20 cellular contexts compared by ENCODE assay signal in the genomic region with DNA sequence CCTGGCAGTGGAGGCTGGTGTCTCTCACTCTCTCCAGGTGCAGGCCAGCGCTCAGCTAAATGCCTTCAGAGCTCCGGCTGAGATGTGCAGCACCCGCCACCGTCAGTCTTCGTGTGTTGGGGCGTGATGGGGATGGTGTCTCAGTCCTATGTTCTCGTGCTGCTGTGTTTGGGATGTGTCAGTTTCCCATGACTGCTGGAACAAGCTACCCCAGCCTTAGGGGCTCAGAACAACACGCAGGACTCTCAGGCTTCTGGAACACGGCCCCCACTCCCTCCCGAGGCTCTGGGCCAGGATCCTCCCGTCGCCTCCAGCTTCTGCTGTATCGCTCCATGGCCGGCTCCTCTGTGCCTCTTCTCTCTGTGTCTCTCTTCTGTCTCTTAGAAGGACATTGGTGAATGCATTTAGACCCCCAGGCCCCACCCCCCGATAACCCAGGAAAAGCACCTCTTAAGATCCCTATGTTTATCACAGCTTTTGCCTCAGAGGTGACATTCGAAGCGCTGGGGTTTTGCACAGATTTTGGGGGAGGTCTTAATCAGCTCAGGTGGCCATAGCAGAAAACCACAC. TPM values are rescaled to one million over a fixed set of nuclear protein-coding genes. Genes with fewer than 3 reads are reported as not detected.
A peak's percentile ranks its signal among the peaks of the same experiment; 100 is the strongest.
DNase-seq lines count a peak whose midpoint lies in the region; ATAC-seq and TF ChIP-seq lines count a peak whose summit lies in the region.
"Had no signal": no experiment of that assay in that cellular context is flagged by ENCODE, and none has a peak within 500 bp of the region (broad histone marks: within the 10 kb centered on the region; RNA-seq: fewer than 3 reads in every experiment).

No MANE protein-coding gene starts in this region.

- H3K36me3 Mint-ChIP-seq in activated T-cell treated with anti-CD3 and anti-CD28 coated beads, Interleukin-2, amount 50 U/mL, for 24 hours (ENCODE audit: low read depth), result no peaks in the 10 kb centered on the region
- H3K36me3 Mint-ChIP-seq in activated T-cell treated with anti-CD3 and anti-CD28 coated beads, Interleukin-2, amount 50 U/mL, for 4 hours (ENCODE audit: insufficient read depth), result no peaks in the 10 kb centered on the region
- no peaks in the 10 kb centered on the region for H3K36me3 Mint-ChIP-seq in Calu3 (ENCODE audit: insufficient read depth, unreplicated experiment)
- H3K36me3 Mint-ChIP-seq in endodermal cell (ENCODE audit: low read depth), result no peaks in the 10 kb centered on the region
- H3K36me3 Mint-ChIP-seq in activated CD4-positive, alpha-beta T cell treated with anti-CD3 and anti-CD28 coated beads, Interleukin-2, amount 10 ng/mL, durations not matched to agents 24 days and 14 days (ENCODE audit: low read depth), result no peaks in the 10 kb centered on the region
- H3K36me3 Mint-ChIP-seq: CD4-positive, alpha-beta memory T cell had no signal

- DNase-seq in activated T-cell treated with anti-CD3 and anti-CD28 coated beads, Interleukin-2, amount 50 U/mL, for 24 hours, result peak; percentile 5
- DNase-seq in activated T-cell treated with anti-CD3 and anti-CD28 coated beads, Interleukin-2, amount 50 U/mL, for 4 hours, result no peak
- DNase-seq in Calu3, result no peak
- peak; percentile 35 for DNase-seq in endodermal cell
- peak; percentile 5 for DNase-seq in stimulated activated CD8-positive, alpha-beta memory T cell treated with anti-CD3 and anti-CD28 coated beads, Interleukin-4, amount 100 ng/mL, for 48 hours
- DNase-seq in activated CD4-positive, alpha-beta T cell treated with anti-CD3 and anti-CD28 coated beads, Interleukin-2, amount 10 ng/mL, durations not matched to agents 24 days and 14 days, result no peak
- DNase-seq: 8988T; CD4-positive, alpha-beta memory T cell; DMS153; GM23248; NCI-H1417 treated with DMSO at 0.1 percent for 48 hours; NCI-H187; NCI-H2107; NCI-H446 treated with DMSO at 0.1 percent for 48 hours; NCI-H526 treated with DMSO at 0.1 percent for 48 hours; OCI-M1 had no signal

- no peak overlapping the region for H3K27ac ChIP-seq in endodermal cell (ENCODE audit: low read depth, low read length)
- H3K27ac ChIP-seq: BLaER1 treated with 17β-estradiol and CSF1 and Interleukin-3, amounts not matched to agents 10 nM and 100 nM; GM23248 had no signal

- no peaks in the 10 kb centered on the region for H3K9me3 ChIP-seq in endodermal cell (ENCODE audit: control insufficient read depth, low read length)
- H3K9me3 ChIP-seq: BLaER1 treated with 17β-estradiol and CSF1 and Interleukin-3, amounts not matched to agents 10 nM and 100 nM; HAP-1 had no signal

- no peaks in the 10 kb centered on the region for H3K36me3 ChIP-seq in endodermal cell (ENCODE audit: control insufficient read depth, insufficient read depth, low read length)
- H3K36me3 ChIP-seq: BLaER1 treated with 17β-estradiol and CSF1 and Interleukin-3, amounts not matched to agents 10 nM and 100 nM; HAP-1 had no signal

- CTCF ChIA-PET in Calu3 (lab: Charles Lee), result no interaction called here

- no TSS peak for BruUV-seq in Calu3 (replicated peaks; lab: Mats Ljungman, UMichigan)

- H3K27ac Mint-ChIP-seq in activated T-cell treated with anti-CD3 and anti-CD28 coated beads, Interleukin-2, amount 50 U/mL, for 24 hours, result no peak overlapping the region
- H3K27ac Mint-ChIP-seq in Calu3 (ENCODE audit: unreplicated experiment) (peak overlapping the region; percentile 54), endodermal cell (no peak overlapping the region)
- no peak overlapping the region for H3K27ac Mint-ChIP-seq in activated CD4-positive, alpha-beta T cell treated with anti-CD3 and anti-CD28 coated beads, Interleukin-2, amount 10 ng/mL, durations not matched to agents 24 days and 14 days
- H3K27ac Mint-ChIP-seq: CD4-positive, alpha-beta memory T cell had no signal

- H3K4me1 Mint-ChIP-seq in activated T-cell treated with anti-CD3 and anti-CD28 coated beads, Interleukin-2, amount 50 U/mL, for 24 hours (ENCODE audit: low read depth), result peaks cover 6% of the 10 kb centered on the region
- peaks cover 11% of the 10 kb centered on the region for H3K4me1 Mint-ChIP-seq in activated T-cell treated with anti-CD3 and anti-CD28 coated beads, Interleukin-2, amount 50 U/mL, for 4 hours (ENCODE audit: low read depth)
- H3K4me1 Mint-ChIP-seq in Calu3 (ENCODE audit: low read depth, unreplicated experiment), result peaks cover 9% of the 10 kb centered on the region
- no peaks in the 10 kb centered on the region for H3K4me1 Mint-ChIP-seq in endodermal cell
- peaks cover 9% of the 10 kb centered on the region for H3K4me1 Mint-ChIP-seq in activated CD4-positive, alpha-beta T cell treated with anti-CD3 and anti-CD28 coated beads, Interleukin-2, amount 10 ng/mL, durations not matched to agents 24 days and 14 days

- peaks cover 19% of the 10 kb centered on the region for H3K27me3 ChIP-seq in endodermal cell (ENCODE audit: control insufficient read depth, insufficient read depth, low read length, poor library complexity, severe bottlenecking)

- 93% methylated on average over 16 to 17 of the region's 17 CpGs for WGBS in endodermal cell (ENCODE audit: insufficient coverage in 1 of 2, insufficient read length in 1 of 2), 2 experiments

- H3K9me3 Mint-ChIP-seq in activated T-cell treated with anti-CD3 and anti-CD28 coated beads, Interleukin-2, amount 50 U/mL, for 24 hours, result no peaks in the 10 kb centered on the region
- H3K9me3 Mint-ChIP-seq in activated T-cell treated with anti-CD3 and anti-CD28 coated beads, Interleukin-2, amount 50 U/mL, for 4 hours, result no peaks in the 10 kb centered on the region
- H3K9me3 Mint-ChIP-seq in Calu3 (ENCODE audit: low read depth, unreplicated experiment), result peaks cover 3% of the 10 kb centered on the region
- H3K9me3 Mint-ChIP-seq in endodermal cell, result no peaks in the 10 kb centered on the region
- H3K9me3 Mint-ChIP-seq in activated CD4-positive, alpha-beta T cell treated with anti-CD3 and anti-CD28 coated beads, Interleukin-2, amount 10 ng/mL, durations not matched to agents 24 days and 14 days, result no peaks in the 10 kb centered on the region
- H3K9me3 Mint-ChIP-seq: CD4-positive, alpha-beta memory T cell had no signal

- no peak for ATAC-seq in activated T-cell treated with anti-CD3 and anti-CD28 coated beads, Interleukin-2, amount 50 U/mL, for 4 hours
- ATAC-seq in HG03565 (IDR thresholded peaks at IDR 0.05; ENCODE audit: unreplicated experiment), result no peak

- intact Hi-C loops in Calu3 (cut with micrococcal nuclease; ENCODE audit: unreplicated experiment), result no loop called here
- intact Hi-C loops in activated CD4-positive, alpha-beta T cell treated with anti-CD3 and anti-CD28 coated beads, Interleukin-2, amount 10 ng/mL, durations not matched to agents 24 days and 14 days (cut with micrococcal nuclease), result no loop called here

- peaks cover 46% of the 10 kb centered on the region for H3K27me3 Mint-ChIP-seq in activated T-cell treated with anti-CD3 and anti-CD28 coated beads, Interleukin-2, amount 50 U/mL, for 24 hours
- H3K27me3 Mint-ChIP-seq in activated T-cell treated with anti-CD3 and anti-CD28 coated beads, Interleukin-2, amount 50 U/mL, for 4 hours (ENCODE audit: low read depth), result peaks cover 28% of the 10 kb centered on the region
- H3K27me3 Mint-ChIP-seq in Calu3 (ENCODE audit: unreplicated experiment) (peaks cover 70% of the 10 kb centered on the region), endodermal cell (ENCODE audit: insufficient read depth) (peaks cover 19% of the 10 kb centered on the region)
- peaks cover 26% of the 10 kb centered on the region for H3K27me3 Mint-ChIP-seq in activated CD4-positive, alpha-beta T cell treated with anti-CD3 and anti-CD28 coated beads, Interleukin-2, amount 10 ng/mL, durations not matched to agents 24 days and 14 days

- TF ChIP-seq CTCF in Calu3 (IDR thresholded peaks at IDR 0.05; ENCODE audit: unreplicated experiment), result no peak
- TF ChIP-seq CTCF in endodermal cell (conservative IDR thresholded peaks at IDR 0.05), result no peak

- H3K4me3 Mint-ChIP-seq in activated T-cell treated with anti-CD3 and anti-CD28 coated beads, Interleukin-2, amount 50 U/mL, for 24 hours, result no peak overlapping the region
- no peak overlapping the region for H3K4me3 Mint-ChIP-seq in activated T-cell treated with anti-CD3 and anti-CD28 coated beads, Interleukin-2, amount 50 U/mL, for 4 hours
- H3K4me3 Mint-ChIP-seq in Calu3 (ENCODE audit: low read depth, unreplicated experiment) (no peak overlapping the region), endodermal cell (no peak overlapping the region)
- H3K4me3 Mint-ChIP-seq in activated CD4-positive, alpha-beta T cell treated with anti-CD3 and anti-CD28 coated beads, Interleukin-2, amount 10 ng/mL, durations not matched to agents 24 days and 14 days, result no peak overlapping the region
- H3K4me3 Mint-ChIP-seq: CD4-positive, alpha-beta memory T cell; IgD-negative memory B cell had no signal

- H3K9ac ChIP-seq in endodermal cell (ENCODE audit: extremely low read depth, low read length, poor library complexity, severe bottlenecking), result no peak overlapping the region
- H3K9ac ChIP-seq: BLaER1 treated with 17β-estradiol and CSF1 and Interleukin-3, amounts not matched to agents 10 nM and 100 nM; GM23248 had no signal

- no peak overlapping the region for H3K4me3 ChIP-seq in endodermal cell (ENCODE audit: low read length)
- H3K4me3 ChIP-seq: BLaER1 treated with 17β-estradiol and CSF1 and Interleukin-3, amounts not matched to agents 10 nM and 100 nM; GM23248; HAP-1 had no signal

- no peaks in the 10 kb centered on the region for H3K4me1 ChIP-seq in endodermal cell (ENCODE audit: control insufficient read depth, insufficient read depth, low read length)
- H3K4me1 ChIP-seq: HAP-1 had no signal

RNA-seq across cellular contexts. Expression of a gene that starts 9.6 kb away (rescaled TPM):
- total RNA-seq in activated T-cell treated with anti-CD3 and anti-CD28 coated beads, Interleukin-2, amount 50 U/mL, for 4 hours, result 10 to 100 TPM; 19.7 to 20.4 (median 19.9) TPM
- total RNA-seq in Calu3 (2022), result 53.7 and 56.5 TPM in 2 replicates
- 10 to 100 TPM; 35.6 to 36.5 TPM for total RNA-seq in endodermal cell
- polyA plus RNA-seq in endodermal cell (2013, experiment 1 of 2), result 16.6 TPM
- polyA plus RNA-seq in endodermal cell (2013, experiment 2 of 2), result 18.2 TPM
- 33.2 and 36.0 TPM in 2 replicates for total RNA-seq in activated CD4-positive, alpha-beta T cell treated with anti-CD3 and anti-CD28 coated beads, Interleukin-2, amount 10 ng/mL, durations not matched to agents 24 days and 14 days

Comparison
In these comparisons a context has a peak if more than half of its experiments do, and no peak if none do; other contexts are left out.
1. DNase-seq: peak in activated T-cell treated with anti-CD3 and anti-CD28 coated beads, Interleukin-2, amount 50 U/mL, for 24 hours (single experiment), endodermal cell (single experiment) and stimulated activated CD8-positive, alpha-beta memory T cell treated with anti-CD3 and anti-CD28 coated beads, Interleukin-4, amount 100 ng/mL, for 48 hours (single experiment); none in activated T-cell treated with anti-CD3 and anti-CD28 coated beads, Interleukin-2, amount 50 U/mL, for 4 hours (single experiment), Calu3 (single experiment) and activated CD4-positive, alpha-beta T cell treated with anti-CD3 and anti-CD28 coated beads, Interleukin-2, amount 10 ng/mL, durations not matched to agents 24 days and 14 days (single experiment).